8 cellular contexts compared by ENCODE assay signal in the genomic region with DNA sequence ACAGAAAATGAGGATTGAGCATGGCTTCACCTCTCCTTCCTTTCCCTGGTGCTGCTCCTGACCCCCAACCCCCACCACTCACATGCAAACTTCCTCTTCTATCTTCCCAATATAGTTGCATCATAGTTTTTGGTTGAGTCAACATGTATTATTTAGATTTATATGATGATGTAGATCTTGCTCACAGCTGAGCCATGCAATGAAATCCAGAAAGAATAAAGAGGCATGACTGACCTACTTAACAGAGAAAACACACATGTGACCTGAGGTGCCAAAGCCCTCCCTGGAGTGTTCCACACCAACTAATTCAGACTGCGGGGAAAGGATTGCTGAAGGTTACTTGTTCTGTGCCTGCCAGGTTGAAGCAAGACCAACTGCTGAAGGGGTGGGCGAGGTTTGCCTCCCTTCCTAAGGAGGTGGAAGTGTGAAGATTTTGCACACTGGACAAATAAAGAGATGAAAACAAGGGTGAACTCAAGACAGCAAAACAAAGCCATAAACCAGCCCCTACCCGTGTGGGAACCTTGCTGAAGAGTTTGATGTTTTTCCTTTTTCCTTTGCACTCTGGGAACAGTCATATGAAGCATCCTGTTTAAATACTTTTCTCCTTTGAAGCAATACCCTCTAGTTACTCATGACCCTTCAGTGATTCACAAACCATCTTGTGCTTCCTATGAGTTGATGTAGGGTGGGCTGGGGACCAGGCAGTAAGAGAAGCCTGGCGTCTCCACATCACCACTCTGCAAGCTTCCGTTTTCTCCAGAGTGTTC.
A peak's percentile ranks its signal among the peaks of the same experiment; 100 is the strongest.
DNase-seq lines count a peak whose midpoint lies in the region; ATAC-seq and TF ChIP-seq lines count a peak whose summit lies in the region.
"Had no signal": no experiment of that assay in that cellular context is flagged by ENCODE, and none has a peak within 500 bp of the region (broad histone marks: within the 10 kb centered on the region; RNA-seq: fewer than 3 reads in every experiment).

No MANE protein-coding gene starts in this region.

- POLR2A ChIA-PET in RWPE1 (lab: Yijun Ruan, JAX; ENCODE audit: low non-redundant PET): no interaction called here

- CTCF ChIA-PET in RWPE1 (lab: Yijun Ruan, JAX): no interaction called here

- no peak overlapping the region for H3K27ac ChIP-seq in RWPE1

- DNase-seq in HFFc6: peak; percentile 89
- peak; percentile 66 for DNase-seq in RWPE1 (ENCODE audit: low spot score)
- DNase-seq in fibroblast of mammary gland (ENCODE audit: low read depth): peak; percentile 96
- no peak for DNase-seq in stimulated activated naive B cell treated with anti-CD40 and anti-IgM and Interleukin-4, amounts not matched to agents 10 μg/mL and 1 μg/mL and 100 μg/mL, for 72 hours
- DNase-seq in NCI-H748 (lab: John Stamatoyannopoulos, UW; ENCODE audit: unreplicated experiment): no peak
- DNase-seq in iPS-NIHi7 (ENCODE audit: extremely low spot score): no peak
- DNase-seq: stimulated activated CD4-positive, alpha-beta T cell treated with anti-CD3 and anti-CD28 coated beads, Interleukin-4, amount 100 ng/mL, for 24 hours had no signal

- TF ChIP-seq CTCF in HFFc6 (IDR thresholded peaks at IDR 0.05): no peak
- no peak for TF ChIP-seq CTCF in RWPE1 (conservative IDR thresholded peaks at IDR 0.05; ENCODE audit: low read depth)
- TF ChIP-seq CTCF in fibroblast of mammary gland (conservative IDR thresholded peaks at IDR 0.05; ENCODE audit: control insufficient read depth, insufficient read depth, low read depth, low read length): no peak

- H3K4me3 ChIP-seq in fibroblast of mammary gland (ENCODE audit: control insufficient read depth, low read depth, low read length): no peak overlapping the region

- peaks cover under 1% of the 10 kb centered on the region; the same call in 1 of the 2 replicates for H3K9me3 Mint-ChIP-seq in HFFc6
- H3K9me3 Mint-ChIP-seq in stimulated activated naive B cell treated with anti-CD40 and anti-IgM and Interleukin-4, amounts not matched to agents 10 μg/mL and 1 μg/mL and 100 μg/mL, for 72 hours: peaks cover 0 to under 1% of the 10 kb centered on the region in 2 donors

- peaks cover 42% of the 10 kb centered on the region for H3K4me1 Mint-ChIP-seq in HFFc6 (ENCODE audit: low read depth)
- peaks cover 26 to 51% of the 10 kb centered on the region in 2 donors for H3K4me1 Mint-ChIP-seq in stimulated activated naive B cell treated with anti-CD40 and anti-IgM and Interleukin-4, amounts not matched to agents 10 μg/mL and 1 μg/mL and 100 μg/mL, for 72 hours

- peaks cover 4% of the 10 kb centered on the region for H3K36me3 Mint-ChIP-seq in HFFc6 (ENCODE audit: low read depth)
- H3K36me3 Mint-ChIP-seq in stimulated activated naive B cell treated with anti-CD40 and anti-IgM and Interleukin-4, amounts not matched to agents 10 μg/mL and 1 μg/mL and 100 μg/mL, for 72 hours: peaks cover under 1 to 3% of the 10 kb centered on the region in 2 donors

- peak overlapping the region; percentile 92 for H3K27ac Mint-ChIP-seq in HFFc6
- H3K27ac Mint-ChIP-seq in stimulated activated naive B cell treated with anti-CD40 and anti-IgM and Interleukin-4, amounts not matched to agents 10 μg/mL and 1 μg/mL and 100 μg/mL, for 72 hours: peak overlapping the region; percentile 26

- H3K27me3 Mint-ChIP-seq in HFFc6 (ENCODE audit: insufficient read depth): no peaks in the 10 kb centered on the region
- H3K27me3 Mint-ChIP-seq in stimulated activated naive B cell treated with anti-CD40 and anti-IgM and Interleukin-4, amounts not matched to agents 10 μg/mL and 1 μg/mL and 100 μg/mL, for 72 hours: no peaks in the 10 kb centered on the region

- ATAC-seq in stimulated activated naive B cell treated with anti-CD40 and anti-IgM and Interleukin-4, amounts not matched to agents 10 μg/mL and 1 μg/mL and 100 μg/mL, for 72 hours (replicated peaks): peak; percentile 22 to 27
- no peak for ATAC-seq in HG02870 (IDR thresholded peaks at IDR 0.05; ENCODE audit: unreplicated experiment)

- peak overlapping the region; percentile 74 for H3K4me3 Mint-ChIP-seq in HFFc6
- no peak overlapping the region for H3K4me3 Mint-ChIP-seq in stimulated activated naive B cell treated with anti-CD40 and anti-IgM and Interleukin-4, amounts not matched to agents 10 μg/mL and 1 μg/mL and 100 μg/mL, for 72 hours

Comparison
In these comparisons a context has a peak if more than half of its experiments do, and no peak if none do; other contexts are left out.
1. DNase-seq: peak in HFFc6 (single experiment), RWPE1 (single experiment) and fibroblast of mammary gland (single experiment); none in stimulated activated naive B cell treated with anti-CD40 and anti-IgM and Interleukin-4, amounts not matched to agents 10 μg/mL and 1 μg/mL and 100 μg/mL, for 72 hours (single experiment), NCI-H748 (single experiment) and iPS-NIHi7 (single experiment).